ENCODE assay signal across 8 cellular contexts in genomic region chr11:62540804-62541671, GRCh38. TPM values are rescaled to one million over a fixed set of nuclear protein-coding genes. Genes with fewer than 3 reads are reported as not detected.
A peak's percentile ranks its signal among the peaks of the same experiment; 100 is the strongest.
DNase-seq lines count a peak whose midpoint lies in the region; ATAC-seq and TF ChIP-seq lines count a peak whose summit lies in the region.

No MANE protein-coding gene starts in this region.

- no peak for ATAC-seq in CD4-positive, alpha-beta T cell (ENCODE audit: poor library complexity)
- peak; percentile 51 for ATAC-seq in GM19397 (IDR thresholded peaks at IDR 0.05; ENCODE audit: unreplicated experiment)
- peak; percentile 31 for ATAC-seq in activated naive CD8-positive, alpha-beta T cell treated with anti-CD3 and anti-CD28 coated beads, Interleukin-2, amount 50 U/mL, for 24 hours
- ATAC-seq in memory B cell (ENCODE audit: low read depth): peak; percentile 34

- H3K36me3 Mint-ChIP-seq in CD4-positive, alpha-beta T cell (ENCODE audit: low read depth): peaks cover 43% of the 10 kb centered on the region
- peaks cover 1% of the 10 kb centered on the region for H3K36me3 Mint-ChIP-seq in activated naive CD8-positive, alpha-beta T cell treated with anti-CD3 and anti-CD28 coated beads, Interleukin-2, amount 50 U/mL, for 24 hours (ENCODE audit: low read depth)
- peaks cover 10% of the 10 kb centered on the region for H3K36me3 Mint-ChIP-seq in memory B cell

- no peaks in the 10 kb centered on the region for H3K36me3 ChIP-seq in WERI-Rb-1

- POLR2A ChIA-PET in CD4-positive, alpha-beta T cell (lab: Charles Lee): interaction anchor here (0.8 to 6.3 kb wide), 5 partner anchors 12 to 116 kb away, joined by 3 to 122 read pairs (median 10); no protein-coding TSS in a partner anchor

- intact Hi-C loops in CD4-positive, alpha-beta T cell (cut with DNase I, micrococcal nuclease): loop anchor here (2.0 to 10.0 kb wide), 4 partner anchors 44 to 576 kb away; partner anchors contain the start of gene FTH1 (in 1 of the 2)

- no peak for DNase-seq in CD4-positive, alpha-beta T cell
- DNase-seq in HT-29 (ENCODE audit: low spot score) (peak; percentile 43), memory B cell (ENCODE audit: low spot score in 2 of 2) (no peak), activated gamma-delta T cell treated with Interleukin-2 at 50 U/mL for 16 hours (no peak), NCI-H187 treated with DMSO at 0.1 percent for 48 hours (lab: John Stamatoyannopoulos, UW) (no peak), WERI-Rb-1 (no peak)
- no peak for DNase-seq in activated naive CD8-positive, alpha-beta T cell treated with anti-CD3 and anti-CD28 coated beads, Interleukin-2, amount 50 U/mL, for 24 hours

- peak overlapping the region; percentile 90 for H3K27ac Mint-ChIP-seq in CD4-positive, alpha-beta T cell
- peak overlapping the region; percentile 71 for H3K27ac Mint-ChIP-seq in activated naive CD8-positive, alpha-beta T cell treated with anti-CD3 and anti-CD28 coated beads, Interleukin-2, amount 50 U/mL, for 24 hours
- peak overlapping the region; percentile 99 for H3K27ac Mint-ChIP-seq in memory B cell

- no peaks in the 10 kb centered on the region for H3K9me3 ChIP-seq in CD4-positive, alpha-beta T cell (ENCODE audit: control insufficient read depth, low read length)
- H3K9me3 ChIP-seq in WERI-Rb-1 (ENCODE audit: severe bottlenecking): no peaks in the 10 kb centered on the region

- H3K4me3 Mint-ChIP-seq in CD4-positive, alpha-beta T cell: peak overlapping the region; percentile 99
- peak overlapping the region; percentile 33 for H3K4me3 Mint-ChIP-seq in activated naive CD8-positive, alpha-beta T cell treated with anti-CD3 and anti-CD28 coated beads, Interleukin-2, amount 50 U/mL, for 24 hours
- H3K4me3 Mint-ChIP-seq in memory B cell: peak overlapping the region; percentile 98

- no peaks in the 10 kb centered on the region for H3K27me3 Mint-ChIP-seq in CD4-positive, alpha-beta T cell
- H3K27me3 Mint-ChIP-seq in activated naive CD8-positive, alpha-beta T cell treated with anti-CD3 and anti-CD28 coated beads, Interleukin-2, amount 50 U/mL, for 24 hours: peaks cover 2% of the 10 kb centered on the region
- H3K27me3 Mint-ChIP-seq in memory B cell: no peaks in the 10 kb centered on the region

- H3K9me3 Mint-ChIP-seq in CD4-positive, alpha-beta T cell: no peaks in the 10 kb centered on the region
- H3K9me3 Mint-ChIP-seq in activated naive CD8-positive, alpha-beta T cell treated with anti-CD3 and anti-CD28 coated beads, Interleukin-2, amount 50 U/mL, for 24 hours: no peaks in the 10 kb centered on the region
- H3K9me3 Mint-ChIP-seq in memory B cell: no peaks in the 10 kb centered on the region

- peaks cover 70% of the 10 kb centered on the region for H3K4me1 Mint-ChIP-seq in CD4-positive, alpha-beta T cell (ENCODE audit: low read depth)
- peaks cover 72% of the 10 kb centered on the region for H3K4me1 Mint-ChIP-seq in activated naive CD8-positive, alpha-beta T cell treated with anti-CD3 and anti-CD28 coated beads, Interleukin-2, amount 50 U/mL, for 24 hours
- peaks cover 63% of the 10 kb centered on the region for H3K4me1 Mint-ChIP-seq in memory B cell

- CTCF ChIA-PET in CD4-positive, alpha-beta T cell (lab: Charles Lee): interaction anchor here (4.1 to 10.9 kb wide), 2 partner anchors 15 to 117 kb away, joined by 35 to 251 read pairs; no protein-coding TSS in a partner anchor

- no peaks in the 10 kb centered on the region for H3K27me3 ChIP-seq in CD4-positive, alpha-beta T cell (ENCODE audit: control insufficient read depth, insufficient read depth, low read length)
- H3K27me3 ChIP-seq in WERI-Rb-1 (ENCODE audit: insufficient read depth, low read depth, severe bottlenecking): peaks cover 29% of the 10 kb centered on the region

- H3K4me3 ChIP-seq in WERI-Rb-1 (ENCODE audit: low read depth, low read length): no peak overlapping the region

- no peak for TF ChIP-seq CTCF in CD4-positive, alpha-beta T cell (IDR thresholded peaks at IDR 0.05)
- TF ChIP-seq CTCF in WERI-Rb-1 (IDR thresholded peaks at IDR 0.05; ENCODE audit: low read depth, low read length): no peak

- H3K27ac ChIP-seq in CD4-positive, alpha-beta T cell (ENCODE audit: low read depth, low read length): peak overlapping the region; percentile 22
- no peak overlapping the region for H3K27ac ChIP-seq in WERI-Rb-1

RNA-seq across cellular contexts. Expression of gene AHNAK, which starts 5.6 kb away (rescaled TPM):
- 100 to 1,000 TPM; 320 to 332 TPM for total RNA-seq in CD4-positive, alpha-beta T cell
- 281 and 282 TPM in 2 replicates for total RNA-seq in HT-29 (2014; rRNA removed; shearing (Covaris generic))

RNA-seq across cellular contexts. Expression of gene EEF1G, which starts 32.7 kb away (rescaled TPM):
- 1,000 to 10,000 TPM; 2,181 to 2,269 TPM for total RNA-seq in CD4-positive, alpha-beta T cell
- total RNA-seq in HT-29 (2014; rRNA removed; shearing (Covaris generic)): 1,888 and 1,945 TPM in 2 replicates

RNA-seq across cellular contexts. Expression of gene TUT1, which starts 50.3 kb away (rescaled TPM):
- 10 to 100 TPM; 25.5 to 26.2 TPM for total RNA-seq in CD4-positive, alpha-beta T cell
- total RNA-seq in HT-29 (2014; rRNA removed; shearing (Covaris generic)): 19.3 and 25.1 TPM in 2 replicates

Comparison
In these comparisons a context has a peak if more than half of its experiments do, and no peak if none do; other contexts are left out.
1. H3K4me3 Mint-ChIP-seq: peak in every context shown above with its lines; median percentile 99 in CD4-positive, alpha-beta T cell; 98 in memory B cell; 33 in activated naive CD8-positive, alpha-beta T cell treated with anti-CD3 and anti-CD28 coated beads, Interleukin-2, amount 50 U/mL, for 24 hours.